In genomic region chr2:100230754-100231153, GRCh38 we compare ENCODE assay signal across 22 cellular contexts.
DNase-seq lines count a peak whose midpoint lies in the region; ATAC-seq, FAIRE-seq and TF ChIP-seq lines count a peak whose summit lies in the region.
"Had no signal": no experiment of that assay in that cellular context is flagged by ENCODE, and none has a peak within 500 bp of the region (broad histone marks: within the 10 kb centered on the region; RNA-seq: fewer than 3 reads in every experiment).

No MANE protein-coding gene starts in this region.

- no peak overlapping the region for H2BK120ac ChIP-seq in IMR-90 (ENCODE audit: low read depth, low read length)

- TF ChIP-seq RAD21 in IMR-90 (IDR thresholded peaks at IDR 0.05; ENCODE audit: low read length), result no peak

- H3K56ac ChIP-seq in IMR-90 (ENCODE audit: extremely low read depth, insufficient read depth, low read length), result no peak overlapping the region

- TF ChIP-seq CTCF in IMR-90 (conservative IDR thresholded peaks at IDR 0.05; ENCODE audit: low read depth, low read length) (no peak), choroid plexus epithelial cell (conservative IDR thresholded peaks at IDR 0.05; ENCODE audit: low read depth, low read length) (peak; percentile 15), D721Med (IDR thresholded peaks at IDR 0.05; ENCODE audit: insufficient read depth, missing control alignments) (no peak), hepatocyte (IDR thresholded peaks at IDR 0.05; ENCODE audit: poor library complexity) (no peak)

- no peak overlapping the region; the same call in 1 of the 2 replicates for H4K91ac ChIP-seq in IMR-90 (ENCODE audit: insufficient read depth, low read depth, low read length)

- H2AK9ac ChIP-seq in IMR-90 (replicated peaks; ENCODE audit: low read depth, low read length, poor library complexity), result no peak overlapping the region

- no peak overlapping the region for H2AK5ac ChIP-seq in IMR-90 (ENCODE audit: low read depth, low read length)

- H3K18ac ChIP-seq in IMR-90 (ENCODE audit: low read depth, low read length), result no peak overlapping the region

- H3K4me1 ChIP-seq in IMR-90 (ENCODE audit: control insufficient read depth, insufficient read depth, low read length) (peaks cover 4% of the 10 kb centered on the region), hepatocyte (ENCODE audit: insufficient read depth) (no peaks in the 10 kb centered on the region)
- H3K4me1 ChIP-seq: right atrium auricular region had no signal

- no peak overlapping the region for H4K5ac ChIP-seq in IMR-90 (ENCODE audit: low read depth, low read length)

- H3K4me3 ChIP-seq in IMR-90 (ENCODE audit: insufficient read depth, low read depth, low read length) (no peak overlapping the region), choroid plexus epithelial cell (ENCODE audit: low read depth, low read length) (no peak overlapping the region), hepatocyte (no peak overlapping the region)
- H3K4me3 ChIP-seq: BLaER1 treated with 17β-estradiol and CSF1 and Interleukin-3, amounts not matched to agents 10 nM and 100 nM; cardiac muscle cell; right atrium auricular region had no signal

- CTCF ChIA-PET in IMR-90 (lab: Yijun Ruan, JAX), result no interaction called here

- H3K9me1 ChIP-seq in IMR-90 (ENCODE audit: insufficient read depth, low read length), result peaks cover 8% of the 10 kb centered on the region

- H3K9ac ChIP-seq in IMR-90 (ENCODE audit: low read depth, low read length), result no peak overlapping the region
- H3K9ac ChIP-seq: BLaER1 treated with 17β-estradiol and CSF1 and Interleukin-3, amounts not matched to agents 10 nM and 100 nM; KMS-11 had no signal

- BruUV-seq in IMR-90 (replicated peaks; lab: Mats Ljungman, UMichigan), result no TSS peak

- H3K79me2 ChIP-seq in hepatocyte, result no peaks in the 10 kb centered on the region

- no peak overlapping the region for H4K8ac ChIP-seq in IMR-90 (ENCODE audit: low read depth in 2 of 2, low read length in 2 of 2)

- 79% methylated on average over 2 of the region's 2 CpGs; no CpG with 5 or more reads in 1 of the 2 experiments for WGBS in IMR-90 (ENCODE audit: extremely low coverage in 2 of 2, insufficient read length in 1 of 2), 2 experiments
- WGBS in hepatocyte (ENCODE audit: low lambda C conversion rate, missing lambda C conversion rate), result 81% methylated on average over 2 of the region's 2 CpGs

- no peak overlapping the region for H3K4ac ChIP-seq in IMR-90 (ENCODE audit: low read depth, low read length)

- 0 out of 2 replicates have a peak overlapping the region, but pooled peaks have one; percentile 37 for H3K14ac ChIP-seq in IMR-90 (replicated peaks; ENCODE audit: low read depth, low read length)

- peak overlapping the region; percentile 24; the same call in 1 of the 2 replicates for H2BK20ac ChIP-seq in IMR-90 (ENCODE audit: low read depth, low read length)

- H4K20me1 ChIP-seq in IMR-90 (ENCODE audit: insufficient read depth, low read length) (no peaks in the 10 kb centered on the region), hepatocyte (ENCODE audit: insufficient read depth, poor library complexity, severe bottlenecking) (no peaks in the 10 kb centered on the region)
- H4K20me1 ChIP-seq: BLaER1 treated with 17β-estradiol and CSF1 and Interleukin-3, amounts not matched to agents 10 nM and 100 nM had no signal

- no peak overlapping the region for H3K23ac ChIP-seq in IMR-90 (ENCODE audit: low read depth, low read length)

- H2BK15ac ChIP-seq in IMR-90 (ENCODE audit: low read depth, low read length), result no peak overlapping the region

- no peak for TF ChIP-seq POLR2A in IMR-90 (IDR thresholded peaks at IDR 0.05; ENCODE audit: low read depth, low read length)

- H3K27me3 ChIP-seq in IMR-90 (ENCODE audit: control insufficient read depth, insufficient read depth, low read length) (peaks cover 10% of the 10 kb centered on the region), hepatocyte (no peaks in the 10 kb centered on the region)
- H3K27me3 ChIP-seq: cardiac muscle cell, right atrium auricular region had no signal

- no peak overlapping the region for H2BK5ac ChIP-seq in IMR-90 (ENCODE audit: low read depth, low read length, poor library complexity, severe bottlenecking)

- dilution Hi-C loops in IMR-90 (cut with HindIII; ENCODE audit: low sequenced_read_pairs, unreplicated experiment), result no loop called here

- H3K27ac ChIP-seq in IMR-90 (ENCODE audit: insufficient read depth, low read length) (no peak overlapping the region), hepatocyte (no peak overlapping the region)
- H3K27ac ChIP-seq: BLaER1 treated with 17β-estradiol and CSF1 and Interleukin-3, amounts not matched to agents 10 nM and 100 nM; cardiac muscle cell; KMS-11; right atrium auricular region had no signal

- no peak overlapping the region for H2AFZ ChIP-seq in IMR-90 (replicated peaks; ENCODE audit: low read length, poor library complexity)
- H2AFZ ChIP-seq in hepatocyte, result no peak overlapping the region

- no peak for FAIRE-seq in D721Med (lab: Jason Lieb, UNC)

- intact Hi-C loops in IMR-90 (cut with micrococcal nuclease), result loop anchor here (5.0 kb wide), 1 partner anchor 123 kb away; no protein-coding TSS in a partner anchor

- H3K36me3 ChIP-seq in IMR-90 (ENCODE audit: control insufficient read depth, insufficient read depth, low read length) (no peaks in the 10 kb centered on the region), hepatocyte (replicated peaks; ENCODE audit: insufficient read depth, low read depth) (no peaks in the 10 kb centered on the region)
- H3K36me3 ChIP-seq: BLaER1 treated with 17β-estradiol and CSF1 and Interleukin-3, amounts not matched to agents 10 nM and 100 nM; cardiac muscle cell; right atrium auricular region had no signal

- in situ Hi-C loops in IMR-90 (cut with MboI; ENCODE audit: low sequenced_read_pairs), result no loop called here

- no peaks in the 10 kb centered on the region for H3K9me3 ChIP-seq in IMR-90 (ENCODE audit: control insufficient read depth, insufficient read depth, low read length)
- H3K9me3 ChIP-seq in hepatocyte (ENCODE audit: low read depth), result no peaks in the 10 kb centered on the region
- H3K9me3 ChIP-seq: BLaER1 treated with 17β-estradiol and CSF1 and Interleukin-3, amounts not matched to agents 10 nM and 100 nM; right atrium auricular region had no signal

- H3K79me1 ChIP-seq in IMR-90 (ENCODE audit: low read depth in 1 of 2, low read length in 2 of 2), result no peaks in the 10 kb centered on the region

- POLR2A ChIA-PET in IMR-90 (lab: Charles Lee; ENCODE audit: unreplicated experiment), result no interaction called here

- ATAC-seq in IMR-90 (ENCODE audit: low read depth) (no peak), GM18868 (IDR thresholded peaks at IDR 0.05; ENCODE audit: unreplicated experiment) (no peak)
- ATAC-seq: left lobe of liver; naive thymus-derived CD8-positive, alpha-beta T cell; Right ventricle myocardium inferior; stimulated activated naive CD8-positive, alpha-beta T cell treated with anti-CD3 and anti-CD28 coated beads, Interleukin-15, amount 100 ng/mL, for 72 hours had no signal

- DNase-seq in A172 (ENCODE audit: low spot score), result peak; percentile 31
- peak; percentile 42 for DNase-seq in IMR-90
- DNase-seq in NCI-H446 treated with DMSO at 0.1 percent for 48 hours (lab: John Stamatoyannopoulos, UW), result peak; percentile 88
- DNase-seq in choroid plexus epithelial cell (ENCODE audit: low read depth), result peak; percentile 38
- no peak for DNase-seq in D721Med (ENCODE audit: insufficient read length, low spot score)
- DNase-seq in islet precursor cell, result no peak
- no peak for DNase-seq in hepatocyte (ENCODE audit: low spot score)
- DNase-seq: activated CD4-positive, alpha-beta memory T cell treated with anti-CD3 and anti-CD28 coated beads for 36 hours; activated CD4-positive, CD25-positive, alpha-beta regulatory T cell; activated effector memory CD4-positive, alpha-beta T cell treated with anti-CD3 and anti-CD28 coated beads, Interleukin-2, amount 50 U/mL, for 16 hours; GF-D8; naive thymus-derived CD8-positive, alpha-beta T cell; stimulated activated CD4-positive, alpha-beta T cell treated with anti-CD3 and anti-CD28 coated beads, Interleukin-4, amount 100 ng/mL, for 4 hours; stimulated activated naive CD8-positive, alpha-beta T cell treated with anti-CD3 and anti-CD28 coated beads, Interleukin-15, amount 100 ng/mL, for 72 hours; trophoblast cell had no signal

- H3K9me2 ChIP-seq in hepatocyte (replicated peaks; ENCODE audit: insufficient read depth), result no peaks in the 10 kb centered on the region

- H3K4me2 ChIP-seq in IMR-90 (ENCODE audit: low read depth, low read length), result no peak overlapping the region
- H3K4me2 ChIP-seq in hepatocyte, result no peak overlapping the region
- H3K4me2 ChIP-seq: BLaER1 treated with 17β-estradiol and CSF1 and Interleukin-3, amounts not matched to agents 10 nM and 100 nM; KMS-11 had no signal

TF ChIP-seq in IMR-90, 13 proteins besides CTCF, POLR2A, EP300 and RAD21:
- TF ChIP-seq MAFK (IDR thresholded peaks at IDR 0.05; ENCODE audit: low read depth, low read length) (no peak), FOS (IDR thresholded peaks at IDR 0.05; ENCODE audit: low read depth, low read length) (no peak), RFX5 (IDR thresholded peaks at IDR 0.05; ENCODE audit: low read depth, low read length) (no peak), CEBPB (IDR thresholded peaks at IDR 0.05; ENCODE audit: low read depth, low read length) (no peak), CHD1 (IDR thresholded peaks at IDR 0.05; ENCODE audit: low read depth, low read length) (no peak), MAZ (IDR thresholded peaks at IDR 0.05; ENCODE audit: borderline replicate concordance, low read depth, low read length) (no peak), BHLHE40 (IDR thresholded peaks at IDR 0.05; ENCODE audit: low read depth, low read length) (no peak)

Comparison
In these comparisons a context has a peak if more than half of its experiments do, and no peak if none do; other contexts are left out.
1. DNase-seq: peak in A172 (single experiment), IMR-90 (single experiment), NCI-H446 treated with DMSO at 0.1 percent for 48 hours (single experiment) and choroid plexus epithelial cell (single experiment); none in D721Med (single experiment), islet precursor cell (single experiment) and hepatocyte (single experiment).